In genomic region chr1:116887212-116887611, GRCh38 we compare ENCODE assay signal across 26 cellular contexts. TPM values are rescaled to one million over a fixed set of nuclear protein-coding genes. Genes with fewer than 3 reads are reported as not detected.
DNase-seq lines count a peak whose midpoint lies in the region; ATAC-seq, FAIRE-seq and TF ChIP-seq lines count a peak whose summit lies in the region.
"Had no signal": no experiment of that assay in that cellular context is flagged by ENCODE, and none has a peak within 500 bp of the region (broad histone marks: within the 10 kb centered on the region; RNA-seq: fewer than 3 reads in every experiment).

No MANE protein-coding gene starts in this region.

- no peak for FAIRE-seq in keratinocyte (lab: Jason Lieb, UNC)
- FAIRE-seq: GM12891, RCC 7860 had no signal

- H3K79me2 ChIP-seq in keratinocyte (ENCODE audit: control insufficient read depth, insufficient read depth, low read length) (no peaks in the 10 kb centered on the region), smooth muscle cell (ENCODE audit: low read depth) (no peaks in the 10 kb centered on the region)

- WGBS in endodermal cell (ENCODE audit: insufficient coverage in 1 of 2, insufficient read length in 1 of 2), 2 experiments = 88 to 100% methylated on average over 1 to 3 of the region's 3 CpGs
- WGBS in smooth muscle cell (ENCODE audit: low lambda C conversion rate) = 89% methylated on average over 3 of the region's 3 CpGs

- H3K9me3 ChIP-seq in RWPE2 (ENCODE audit: severe bottlenecking) = no peaks in the 10 kb centered on the region
- H3K9me3 ChIP-seq in endodermal cell (ENCODE audit: control insufficient read depth, low read length) = no peaks in the 10 kb centered on the region
- no peaks in the 10 kb centered on the region for H3K9me3 ChIP-seq in keratinocyte (ENCODE audit: control insufficient read depth, low read depth, low read length)
- H3K9me3 ChIP-seq in smooth muscle cell (replicated peaks; ENCODE audit: low read depth) = no peaks in the 10 kb centered on the region
- H3K9me3 ChIP-seq: MG63 had no signal

- dilution Hi-C loops in keratinocyte (cut with MboI; ENCODE audit: extremely low pct_ligation_motif_present, low sequenced_read_pairs) = no loop called here

- no peak overlapping the region for H3K9ac ChIP-seq in endodermal cell (ENCODE audit: extremely low read depth, low read length, poor library complexity, severe bottlenecking)
- H3K9ac ChIP-seq in keratinocyte (ENCODE audit: control insufficient read depth, extremely low read depth, insufficient read depth, low read length) = no peak overlapping the region
- H3K9ac ChIP-seq in smooth muscle cell (ENCODE audit: low read depth) = peak overlapping the region; percentile 75

- H4K20me1 ChIP-seq in keratinocyte (ENCODE audit: control insufficient read depth, extremely low read depth, insufficient read depth, low read length) (no peaks in the 10 kb centered on the region), smooth muscle cell (ENCODE audit: low read depth) (no peaks in the 10 kb centered on the region)

- H3K36me3 ChIP-seq in RWPE2 (ENCODE audit: low read depth) (no peaks in the 10 kb centered on the region), endodermal cell (ENCODE audit: control insufficient read depth, insufficient read depth, low read length) (no peaks in the 10 kb centered on the region), keratinocyte (ENCODE audit: control insufficient read depth in 2 of 2, extremely low read depth in 1 of 2, insufficient read depth in 2 of 2, low read length in 2 of 2) (no peaks in the 10 kb centered on the region), smooth muscle cell (ENCODE audit: low read depth) (no peaks in the 10 kb centered on the region)
- H3K36me3 ChIP-seq: MG63 had no signal

- ATAC-seq in RWPE2 (ENCODE audit: low read depth) (no peak), left cardiac atrium (no peak)
- ATAC-seq: CD8-positive, alpha-beta T cell; Right ventricle myocardium inferior had no signal

- H2AFZ ChIP-seq in keratinocyte (ENCODE audit: control insufficient read depth, low read length) (peak overlapping the region; percentile 41), smooth muscle cell (ENCODE audit: low read depth) (peak overlapping the region; percentile 20)

- DNase-seq in RWPE2 (ENCODE audit: low spot score) (no peak), endodermal cell (peak; percentile 14), keratinocyte (ENCODE audit: low read depth, low spot score) (no peak), smooth muscle cell (lab: John Stamatoyannopoulos, UW; ENCODE audit: unreplicated experiment) (no peak), left cardiac atrium (no peak), COLO829 (ENCODE audit: low spot score) (no peak), cerebellum (ENCODE audit: low spot score) (no peak)
- DNase-seq in stimulated activated CD8-positive, alpha-beta memory T cell treated with anti-CD3 and anti-CD28 coated beads, Interleukin-4, amount 100 ng/mL, for 48 hours = no peak
- DNase-seq: AML-193; C1 segment of cervical spinal cord; Calu3; CD8-positive, alpha-beta T cell; DMS153; GOT3; HCEC 1CT; Kasumi-1; MG63; NCI-H1417; NCI-H1694 treated with DMSO at 0.1 percent for 48 hours; NCI-H2081 treated with DMSO at 0.1 percent for 48 hours; NCI-H2171 treated with DMSO at 0.1 percent for 48 hours; NCI-H526; OCI-M1 had no signal

- H3K4me1 ChIP-seq in RWPE2 (ENCODE audit: insufficient read depth, poor library complexity, severe bottlenecking) (peaks cover 20% of the 10 kb centered on the region), endodermal cell (ENCODE audit: control insufficient read depth, insufficient read depth, low read length) (no peaks in the 10 kb centered on the region), keratinocyte (ENCODE audit: control insufficient read depth, extremely low read depth, insufficient read depth, low read length) (peaks cover 23% of the 10 kb centered on the region), smooth muscle cell (ENCODE audit: low read depth) (no peaks in the 10 kb centered on the region)

- intact Hi-C loops in left cardiac atrium (cut with DNase I) = no loop called here

- H3K27me3 ChIP-seq in RWPE2 (ENCODE audit: insufficient read depth, poor library complexity, severe bottlenecking) = no peaks in the 10 kb centered on the region
- H3K27me3 ChIP-seq in endodermal cell (ENCODE audit: control insufficient read depth, insufficient read depth, low read length, poor library complexity, severe bottlenecking) = no peaks in the 10 kb centered on the region
- no peaks in the 10 kb centered on the region for H3K27me3 ChIP-seq in keratinocyte (ENCODE audit: control insufficient read depth, extremely low read depth, insufficient read depth, low read length)
- H3K27me3 ChIP-seq in smooth muscle cell (ENCODE audit: low read depth) = no peaks in the 10 kb centered on the region
- H3K27me3 ChIP-seq: MG63 had no signal

- peaks cover 6% of the 10 kb centered on the region for H3K4me1 Mint-ChIP-seq in endodermal cell

- no peaks in the 10 kb centered on the region for H3K36me3 Mint-ChIP-seq in endodermal cell (ENCODE audit: low read depth)
- H3K36me3 Mint-ChIP-seq: CD8-positive, alpha-beta T cell had no signal

- H3F3A ChIP-seq in smooth muscle cell (ENCODE audit: low read depth) = peaks cover 13% of the 10 kb centered on the region

- no peak overlapping the region for H3K4me2 ChIP-seq in keratinocyte (ENCODE audit: control insufficient read depth, extremely low read depth, insufficient read depth, low read depth, low read length)
- H3K4me2 ChIP-seq in smooth muscle cell = peak overlapping the region; percentile 3

- no peaks in the 10 kb centered on the region for H3K27me3 Mint-ChIP-seq in endodermal cell (ENCODE audit: insufficient read depth)

- H3K27ac ChIP-seq in RWPE2 (ENCODE audit: poor library complexity, severe bottlenecking) (peak overlapping the region; percentile 64), endodermal cell (ENCODE audit: low read depth, low read length) (no peak overlapping the region), keratinocyte (ENCODE audit: control insufficient read depth, insufficient read depth, low read length) (peak overlapping the region; percentile 63), smooth muscle cell (ENCODE audit: low read depth) (peak overlapping the region; percentile 96)

- H3K27ac Mint-ChIP-seq in endodermal cell = no peak overlapping the region
- H3K27ac Mint-ChIP-seq: CD8-positive, alpha-beta T cell had no signal

- no peak overlapping the region for H3K4me3 Mint-ChIP-seq in endodermal cell
- H3K4me3 Mint-ChIP-seq: CD8-positive, alpha-beta T cell had no signal

- no peaks in the 10 kb centered on the region for H3K9me1 ChIP-seq in keratinocyte (ENCODE audit: control insufficient read depth, extremely low read depth, insufficient read depth, low read length)

- H3K4me3 ChIP-seq in RWPE2 (ENCODE audit: severe bottlenecking) (no peak overlapping the region), endodermal cell (ENCODE audit: low read length) (no peak overlapping the region), keratinocyte (ENCODE audit: control insufficient read depth in 2 of 3, extremely low read depth in 1 of 3, insufficient read depth in 2 of 3, low read depth in 1 of 3, low read length in 3 of 3) (no peak overlapping the region), smooth muscle cell (no peak overlapping the region)
- H3K4me3 ChIP-seq: MG63 had no signal

- no peak for TF ChIP-seq CTCF in RWPE2 (IDR thresholded peaks at IDR 0.05; ENCODE audit: poor library complexity, severe bottlenecking)
- TF ChIP-seq CTCF in endodermal cell (conservative IDR thresholded peaks at IDR 0.05) = no peak
- no peak for TF ChIP-seq CTCF in keratinocyte (optimal IDR thresholded peaks at IDR 0.05 in 1 of 3, IDR thresholded peaks at IDR 0.05 in 1 of 3, conservative IDR thresholded peaks at IDR 0.05 in 1 of 3; ENCODE audit: extremely low read depth in 1 of 3, insufficient read depth in 2 of 3, low read length in 3 of 3)
- TF ChIP-seq CTCF in smooth muscle cell (IDR thresholded peaks at IDR 0.05; ENCODE audit: borderline replicate concordance, insufficient read depth, poor library complexity, severe bottlenecking) = no peak

- no peaks in the 10 kb centered on the region for H3K9me3 Mint-ChIP-seq in endodermal cell
- H3K9me3 Mint-ChIP-seq: CD8-positive, alpha-beta T cell had no signal

RNA-seq across cellular contexts. Expression of gene PTGFRN, which starts 22.5 kb away (rescaled TPM):
- total RNA-seq in endodermal cell (10 to 100 TPM; 41.6 to 43.2 TPM), smooth muscle cell (97.9 and 152 TPM in 2 replicates), left cardiac atrium (100 to 1,000 TPM; 159 to 179 TPM), cerebellum (40.5 TPM)
- polyA plus RNA-seq in endodermal cell (2013, experiment 1 of 2) = 46.4 TPM
- polyA plus RNA-seq in endodermal cell (2013, experiment 2 of 2) = 42.7 TPM
- polyA plus RNA-seq in keratinocyte (153 to 177 TPM (median 172 TPM) in 3 replicates), smooth muscle cell (62.6 and 64.2 TPM in 2 replicates)
- 26.7 TPM for polyA plus RNA-seq in keratinocyte (2011; ENCODE audit: low read depth)
- polyA plus RNA-seq in keratinocyte (2011; cell fraction: cytosol; rRNA removed) = 76.8 and 129 TPM in 2 replicates
- polyA plus RNA-seq in keratinocyte (2011; cell fraction: nucleus; rRNA removed) = 521 and 554 TPM in 2 replicates
- 122 and 205 TPM in 2 replicates for polyA plus RNA-seq in keratinocyte (2012; ENCODE audit: low replicate concordance)
- 166 to 258 TPM (median 258 TPM) in 3 replicates for polyA minus RNA-seq in keratinocyte
- 121 TPM for polyA minus RNA-seq in keratinocyte (2011; cell fraction: cytosol; rRNA and poly(A)+ RNA removed)
- polyA minus RNA-seq in keratinocyte (2011; cell fraction: nucleus; rRNA and poly(A)+ RNA removed) = 395 and 657 TPM in 2 replicates
